In the genomic region with DNA sequence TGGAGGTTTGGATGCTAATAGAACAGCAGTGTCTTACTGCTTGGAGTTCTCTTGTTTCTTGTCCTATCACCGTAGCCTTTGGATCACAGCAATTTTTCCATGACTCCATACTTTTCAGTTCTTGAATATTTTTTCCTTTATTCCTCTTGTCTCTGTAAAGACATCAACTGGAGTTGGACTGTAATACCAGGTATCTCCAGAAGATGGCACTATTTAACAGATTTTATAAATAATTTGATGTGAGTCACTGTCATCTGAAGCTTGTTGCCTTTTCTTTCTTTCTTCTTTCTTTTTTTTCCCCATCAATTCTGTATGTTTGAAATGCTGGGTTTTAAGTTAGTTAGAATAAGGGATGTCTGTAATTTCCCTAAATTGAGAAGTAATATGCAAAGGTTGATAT, we compare ENCODE assay signal across 8 cellular contexts. TPM values are rescaled to one million over a fixed set of nuclear protein-coding genes. Genes with fewer than 3 reads are reported as not detected.
DNase-seq lines count a peak whose midpoint lies in the region; ATAC-seq and TF ChIP-seq lines count a peak whose summit lies in the region.

No MANE protein-coding gene starts in this region.

- H3K27me3 Mint-ChIP-seq in brain, result peaks cover 5% of the 10 kb centered on the region

- H3K36me3 Mint-ChIP-seq in brain, result peaks cover 14% of the 10 kb centered on the region

- peaks cover 0 to 4% (median 0%) of the 10 kb centered on the region in 5 experiments for H3K9me3 Mint-ChIP-seq in brain

- peak overlapping the region in 1 of 5 experiments; percentile 53 for H3K27ac Mint-ChIP-seq in brain

- peak; percentile 70 to 72 for TF ChIP-seq CTCF in brain (conservative IDR thresholded peaks at IDR 0.05)

- no peaks in the 10 kb centered on the region for H3K4me1 Mint-ChIP-seq in brain

- H3K4me3 Mint-ChIP-seq in brain, result no peak overlapping the region

- no peak for ATAC-seq in GM19328 (IDR thresholded peaks at IDR 0.05; ENCODE audit: unreplicated experiment)
- no peak for ATAC-seq in HG03159 (IDR thresholded peaks at IDR 0.05; ENCODE audit: unreplicated experiment)

- DNase-seq in NCI-H526 (lab: John Stamatoyannopoulos, UW), result peak; percentile 17 to 41
- DNase-seq in NCI-H526 treated with DMSO at 0.1 percent for 48 hours (lab: John Stamatoyannopoulos, UW), result no peak
- peak; percentile 1 for DNase-seq in NCI-H1417 treated with DMSO at 0.1 percent for 48 hours (lab: John Stamatoyannopoulos, UW)
- peak; percentile 65 to 75 for DNase-seq in lung microvascular endothelial cell (ENCODE audit: low read depth in 2 of 2)
- no peak for DNase-seq in activated naive CD4-positive, alpha-beta T cell treated with Interleukin-2 at 50 U/mL for 16 hours

RNA-seq across cellular contexts. Expression of a gene that starts 24.1 kb away (rescaled TPM):
- polyA plus RNA-seq in brain (ENCODE audit: insufficient read depth, low read depth, low replicate concordance), result 63.1 TPM
- total RNA-seq in lung microvascular endothelial cell, result 9.1 and 12.2 TPM in 2 replicates

Comparison
In these comparisons a context has a peak if more than half of its experiments do, and no peak if none do; other contexts are left out.
1. DNase-seq: peak in NCI-H526 (2 of 2), NCI-H1417 treated with DMSO at 0.1 percent for 48 hours (single experiment) and lung microvascular endothelial cell (2 of 2); none in NCI-H526 treated with DMSO at 0.1 percent for 48 hours (single experiment) and activated naive CD4-positive, alpha-beta T cell treated with Interleukin-2 at 50 U/mL for 16 hours (single experiment).